ENCODE assay signal across 12 cellular contexts in the genomic region with DNA sequence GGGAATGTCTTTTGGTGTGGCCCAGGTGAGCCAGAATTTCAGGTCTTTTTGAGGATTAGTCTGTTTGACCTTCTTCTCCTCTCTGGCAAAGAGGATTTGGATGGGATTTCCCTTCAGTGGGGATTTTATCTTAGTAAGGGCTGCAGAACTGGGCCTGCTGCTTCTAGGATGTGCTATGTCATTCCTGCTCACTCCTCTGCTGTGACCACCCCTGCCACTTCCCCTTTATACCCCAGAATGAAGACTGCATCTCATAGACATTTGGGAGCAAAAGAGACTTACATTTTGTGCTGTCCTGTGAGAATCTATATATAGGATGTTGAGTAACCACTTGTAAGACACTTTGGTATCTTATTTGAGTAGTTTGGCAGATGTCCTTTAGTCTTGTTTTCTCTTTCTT.
DNase-seq lines count a peak whose midpoint lies in the region; ATAC-seq and TF ChIP-seq lines count a peak whose summit lies in the region.
"Had no signal": no experiment of that assay in that cellular context is flagged by ENCODE, and none has a peak within 500 bp of the region (broad histone marks: within the 10 kb centered on the region; RNA-seq: fewer than 3 reads in every experiment).

No MANE protein-coding gene starts in this region.

- H3K4me3 Mint-ChIP-seq in chondrocyte (ENCODE audit: unreplicated experiment) (no peak overlapping the region), T-cell (no peak overlapping the region)
- H3K4me3 Mint-ChIP-seq: activated CD4-positive, alpha-beta T cell treated with anti-CD3 and anti-CD28 coated beads for 36 hours had no signal

- H3K4me3 ChIP-seq in sigmoid colon: no peak overlapping the region

- POLR2A ChIA-PET in T-cell (lab: Charles Lee): no interaction called here

- H3K27me3 ChIP-seq in sigmoid colon: no peaks in the 10 kb centered on the region

- peak; percentile 23 for DNase-seq in NCI-H82 treated with DMSO at 0.1 percent for 48 hours (lab: John Stamatoyannopoulos, UW; ENCODE audit: unreplicated experiment)
- no peak for DNase-seq in chondrocyte (ENCODE audit: low spot score)
- DNase-seq in pons (ENCODE audit: low spot score): peak; percentile 58
- DNase-seq in sigmoid colon: no peak
- no peak for DNase-seq in stimulated activated naive CD4-positive, alpha-beta T cell treated with Interleukin-2 at 50 U/mL for 16 hours (lab: John Stamatoyannopoulos, UW)
- DNase-seq in T-cell: no peak
- DNase-seq: activated CD4-positive, alpha-beta T cell treated with anti-CD3 and anti-CD28 coated beads for 36 hours; DND-41; GOT3; NCI-H1436; nucleus accumbens had no signal

- H3K36me3 Mint-ChIP-seq in chondrocyte (ENCODE audit: low read depth): no peaks in the 10 kb centered on the region
- H3K36me3 Mint-ChIP-seq in T-cell: no peaks in the 10 kb centered on the region

- TF ChIP-seq POLR2A in sigmoid colon (IDR thresholded peaks at IDR 0.05): no peak

- H3K27me3 Mint-ChIP-seq in chondrocyte (ENCODE audit: low read depth) (no peaks in the 10 kb centered on the region), T-cell (no peaks in the 10 kb centered on the region)
- H3K27me3 Mint-ChIP-seq: activated CD4-positive, alpha-beta T cell treated with anti-CD3 and anti-CD28 coated beads for 36 hours had no signal

- CTCF ChIA-PET in T-cell (lab: Charles Lee): no interaction called here

- H3K9me3 Mint-ChIP-seq in chondrocyte (ENCODE audit: low read depth) (no peaks in the 10 kb centered on the region), T-cell (no peaks in the 10 kb centered on the region)

- no peaks in the 10 kb centered on the region for H3K9me3 ChIP-seq in sigmoid colon

- H3K4me1 ChIP-seq in sigmoid colon: peaks cover 0 to 44% (median 38%) of the 10 kb centered on the region in 4 donors

- intact Hi-C loops in sigmoid colon (cut with DNase I): no loop called here

- peak; percentile 27 for ATAC-seq in GM18517 (IDR thresholded peaks at IDR 0.05; ENCODE audit: unreplicated experiment)
- ATAC-seq in T-cell (replicated peaks in 1 of 4): no peak
- ATAC-seq: activated CD4-positive, alpha-beta T cell treated with anti-CD3 and anti-CD28 coated beads for 36 hours had no signal

- H3K36me3 ChIP-seq in sigmoid colon: no peaks in the 10 kb centered on the region

- H3K4me1 Mint-ChIP-seq in chondrocyte (ENCODE audit: low read depth) (peaks cover 47% of the 10 kb centered on the region), T-cell (peaks cover 61 to 81% (median 71%) of the 10 kb centered on the region in 3 donors)

- no peak for TF ChIP-seq EP300 in sigmoid colon (IDR thresholded peaks at IDR 0.05)

- peak overlapping the region in 2 of 4 donors; percentile 32 to 42 for H3K27ac ChIP-seq in sigmoid colon

- peak overlapping the region; percentile 45 for H3K27ac Mint-ChIP-seq in chondrocyte (ENCODE audit: unreplicated experiment)
- H3K27ac Mint-ChIP-seq in T-cell: peak overlapping the region in 1 of 2 donors; percentile 88

- TF ChIP-seq CTCF in chondrocyte (IDR thresholded peaks at IDR 0.05) (no peak), sigmoid colon (IDR thresholded peaks at IDR 0.05) (no peak)

Comparison
In these comparisons a context has a peak if more than half of its experiments do, and no peak if none do; other contexts are left out.
1. DNase-seq: peak in NCI-H82 treated with DMSO at 0.1 percent for 48 hours (single experiment) and pons (single experiment); none in chondrocyte (single experiment), sigmoid colon (single experiment), stimulated activated naive CD4-positive, alpha-beta T cell treated with Interleukin-2 at 50 U/mL for 16 hours (single experiment) and T-cell (0 of 34).